Comparison of ENCODE assay signal across 1 cellular context in the genomic region with DNA sequence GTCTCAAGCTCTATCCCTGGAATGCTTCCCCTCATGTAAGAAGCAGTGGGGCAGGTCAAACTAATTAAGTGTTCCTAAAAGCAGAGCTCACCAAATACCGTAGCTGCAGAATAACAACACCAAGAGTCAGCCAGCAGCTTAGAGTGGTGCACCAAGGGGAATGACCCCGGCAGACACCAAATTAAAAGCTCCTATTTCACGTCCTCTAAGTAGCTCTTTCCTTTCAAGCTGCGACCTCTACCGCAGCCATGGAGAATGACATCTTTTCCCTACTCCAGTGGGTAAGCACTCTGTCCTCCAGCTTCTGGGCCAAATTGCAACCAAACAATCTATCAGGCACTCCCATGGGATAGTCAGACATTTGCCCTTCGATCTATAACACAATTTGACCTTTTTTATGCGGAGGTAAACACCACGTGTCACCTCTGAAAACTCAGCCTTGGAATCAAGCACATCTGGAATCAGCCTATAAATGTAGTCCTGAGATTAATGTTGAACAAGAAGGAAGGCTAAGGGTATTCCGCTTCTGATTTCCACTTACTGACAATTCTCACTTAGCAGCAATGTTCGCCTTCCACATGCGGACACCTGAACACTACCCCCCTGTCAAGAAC.
TF ChIP-seq lines count a peak whose summit lies in the region.

No MANE protein-coding gene starts in this region.

TF ChIP-seq in HepG2, 621 proteins besides CTCF, POLR2A, EP300 and RAD21 (continued from another document):
- TF ChIP-seq, protein P1, sequence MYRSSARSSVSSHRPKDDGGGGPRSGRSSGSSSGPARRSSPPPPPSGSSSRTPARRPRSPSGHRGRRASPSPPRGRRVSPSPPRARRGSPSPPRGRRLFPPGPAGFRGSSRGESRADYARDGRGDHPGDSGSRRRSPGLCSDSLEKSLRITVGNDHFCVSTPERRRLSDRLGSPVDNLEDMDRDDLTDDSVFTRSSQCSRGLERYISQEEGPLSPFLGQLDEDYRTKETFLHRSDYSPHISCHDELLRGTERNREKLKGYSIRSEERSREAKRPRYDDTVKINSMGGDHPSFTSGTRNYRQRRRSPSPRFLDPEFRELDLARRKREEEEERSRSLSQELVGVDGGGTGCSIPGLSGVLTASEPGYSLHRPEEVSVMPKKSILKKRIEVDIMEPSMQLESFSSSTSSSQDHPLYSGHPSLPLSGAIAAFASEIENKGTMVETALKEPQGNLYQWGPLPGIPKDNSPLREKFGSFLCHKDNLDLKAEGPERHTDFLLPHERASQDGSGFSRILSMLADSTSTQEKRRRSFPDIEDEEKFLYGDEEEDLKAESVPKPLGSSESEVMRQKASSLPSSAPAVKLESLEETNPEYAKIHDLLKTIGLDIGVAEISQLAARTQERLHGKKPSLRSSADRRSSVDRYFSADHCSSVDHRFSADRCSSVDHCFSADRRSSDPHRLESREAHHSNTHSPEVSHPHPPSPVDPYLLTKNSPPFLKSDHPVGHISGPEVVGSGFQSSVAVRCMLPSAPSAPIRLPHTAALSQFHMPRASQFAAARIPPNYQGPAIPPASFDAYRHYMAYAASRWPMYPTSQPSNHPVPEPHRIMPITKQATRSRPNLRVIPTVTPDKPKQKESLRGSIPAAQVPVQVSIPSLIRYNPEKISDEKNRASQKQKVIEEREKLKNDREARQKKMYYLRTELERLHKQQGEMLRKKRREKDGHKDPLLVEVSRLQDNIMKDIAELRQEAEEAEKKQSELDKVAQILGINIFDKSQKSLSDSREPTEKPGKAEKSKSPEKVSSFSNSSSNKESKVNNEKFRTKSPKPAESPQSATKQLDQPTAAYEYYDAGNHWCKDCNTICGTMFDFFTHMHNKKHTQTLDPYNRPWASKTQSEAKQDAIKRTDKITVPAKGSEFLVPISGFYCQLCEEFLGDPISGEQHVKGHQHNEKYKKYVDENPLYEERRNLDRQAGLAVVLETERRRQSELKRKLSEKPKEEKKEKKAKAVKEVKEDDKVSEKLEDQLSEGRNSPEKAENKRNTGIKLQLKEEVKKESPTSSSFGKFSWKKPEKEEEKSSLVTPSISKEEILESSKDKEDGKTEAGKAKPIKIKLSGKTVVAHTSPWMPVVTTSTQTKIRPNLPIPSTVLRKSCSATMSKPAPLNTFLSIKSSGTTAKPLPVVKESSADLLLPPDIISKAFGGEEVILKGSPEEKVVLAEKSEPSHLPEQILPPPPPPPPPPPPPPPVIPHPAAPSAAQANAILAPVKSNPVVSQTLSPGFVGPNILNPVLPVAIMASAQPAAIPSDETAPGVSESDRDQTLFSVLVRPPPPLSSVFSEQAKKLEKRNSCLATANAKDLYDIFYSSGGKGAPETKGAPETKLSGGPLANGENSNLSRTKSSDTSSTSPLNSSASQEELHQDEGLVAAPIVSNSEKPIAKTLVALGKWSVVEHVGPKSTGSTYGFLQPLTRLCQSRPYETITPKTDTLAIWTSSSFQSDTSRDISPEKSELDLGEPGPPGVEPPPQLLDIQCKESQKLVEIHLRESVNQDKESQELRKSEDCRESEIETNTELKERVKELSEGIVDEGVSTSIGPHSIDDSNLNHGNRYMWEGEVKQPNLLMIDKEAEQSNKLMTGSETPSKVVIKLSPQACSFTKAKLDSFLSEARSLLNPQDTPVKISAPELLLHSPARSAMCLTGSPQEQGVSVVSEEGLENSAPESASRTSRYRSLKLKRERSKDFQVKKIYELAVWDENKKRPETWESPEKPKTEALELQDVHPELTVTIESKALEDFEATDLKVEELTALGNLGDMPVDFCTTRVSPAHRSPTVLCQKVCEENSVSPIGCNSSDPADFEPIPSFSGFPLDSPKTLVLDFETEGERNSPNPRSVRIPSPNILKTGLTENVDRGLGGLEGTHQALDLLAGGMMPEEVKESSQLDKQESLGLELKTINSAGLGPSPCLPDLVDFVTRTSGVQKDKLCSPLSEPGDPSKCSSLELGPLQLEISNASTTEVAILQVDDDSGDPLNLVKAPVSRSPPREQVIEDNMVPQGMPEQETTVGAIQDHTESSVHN (CRISPR knock-in tag; IDR thresholded peaks at IDR 0.05) = no peak
- TF ChIP-seq ISL2 (CRISPR knock-in tag; IDR thresholded peaks at IDR 0.05) (0 out of 2 replicates have a peak, but pooled peaks have one; percentile 39), ATRX (CRISPR knock-in tag; IDR thresholded peaks at IDR 0.05; ENCODE audit: borderline replicate concordance) (no peak), NFE2 (CRISPR knock-in tag; IDR thresholded peaks at IDR 0.05) (no peak), PCBP2 (optimal IDR thresholded peaks at IDR 0.05; ENCODE audit: low read depth, low read length, poor library complexity, severe bottlenecking) (no peak), ADNP (CRISPR knock-in tag; IDR thresholded peaks at IDR 0.05) (0 out of 2 replicates have a peak, but pooled peaks have one; percentile 22), CBX1 (IDR thresholded peaks at IDR 0.05; ENCODE audit: low read depth) (no peak), ZKSCAN5 (CRISPR knock-in tag; IDR thresholded peaks at IDR 0.05) (no peak), FOXK1 (CRISPR knock-in tag; IDR thresholded peaks at IDR 0.05; ENCODE audit: borderline replicate concordance, low read depth) (0 out of 2 replicates have a peak, but pooled peaks have one; percentile 12), ZNF543 (CRISPR knock-in tag; IDR thresholded peaks at IDR 0.05) (no peak), NR2F6 (IDR thresholded peaks at IDR 0.05) (0 out of 2 replicates have a peak, but pooled peaks have one; percentile 20), NR2F6 (CRISPR knock-in tag; IDR thresholded peaks at IDR 0.05) (peak; percentile 30; the same call in 1 of the 2 replicates), SMARCE1 (IDR thresholded peaks at IDR 0.05; ENCODE audit: borderline replicate concordance) (no peak), HNRNPLL (IDR thresholded peaks at IDR 0.05; ENCODE audit: low read depth, low read length, poor library complexity, severe bottlenecking) (no peak), POLR2AphosphoS2 (IDR thresholded peaks at IDR 0.05; ENCODE audit: low read depth, low read length) (no peak), ZNF747 (CRISPR knock-in tag; IDR thresholded peaks at IDR 0.05; ENCODE audit: borderline replicate concordance) (0 out of 2 replicates have a peak, but pooled peaks have one; percentile 30), FOXP1 (IDR thresholded peaks at IDR 0.05) (no peak), FOXP1 (CRISPR knock-in tag; IDR thresholded peaks at IDR 0.05) (no peak), SMAD3 (CRISPR knock-in tag; IDR thresholded peaks at IDR 0.05) (0 out of 2 replicates have a peak, but pooled peaks have one; percentile 48), ZNF124 (CRISPR knock-in tag; IDR thresholded peaks at IDR 0.05) (peak; percentile 22; the same call in 1 of the 2 replicates), ZNF607 (CRISPR knock-in tag; IDR thresholded peaks at IDR 0.05; ENCODE audit: borderline replicate concordance) (0 out of 2 replicates have a peak, but pooled peaks have one; percentile 33), ZNF530 (CRISPR knock-in tag; IDR thresholded peaks at IDR 0.05; ENCODE audit: low read depth) (no peak), ARNT2 (CRISPR knock-in tag; IDR thresholded peaks at IDR 0.05; ENCODE audit: low read depth) (no peak), POLR2AphosphoS5 (IDR thresholded peaks at IDR 0.05; ENCODE audit: low read depth, low read length) (no peak), CCAR2 (optimal IDR thresholded peaks at IDR 0.05; ENCODE audit: low read depth, low read length) (no peak), ZNF564 (CRISPR knock-in tag; IDR thresholded peaks at IDR 0.05) (no peak)
- TF ChIP-seq, protein P2, sequence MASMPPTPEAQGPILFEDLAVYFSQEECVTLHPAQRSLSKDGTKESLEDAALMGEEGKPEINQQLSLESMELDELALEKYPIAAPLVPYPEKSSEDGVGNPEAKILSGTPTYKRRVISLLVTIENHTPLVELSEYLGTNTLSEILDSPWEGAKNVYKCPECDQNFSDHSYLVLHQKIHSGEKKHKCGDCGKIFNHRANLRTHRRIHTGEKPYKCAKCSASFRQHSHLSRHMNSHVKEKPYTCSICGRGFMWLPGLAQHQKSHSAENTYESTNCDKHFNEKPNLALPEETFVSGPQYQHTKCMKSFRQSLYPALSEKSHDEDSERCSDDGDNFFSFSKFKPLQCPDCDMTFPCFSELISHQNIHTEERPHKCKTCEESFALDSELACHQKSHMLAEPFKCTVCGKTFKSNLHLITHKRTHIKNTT (CRISPR knock-in tag; IDR thresholded peaks at IDR 0.05) = no peak
- TF ChIP-seq, protein P3, sequence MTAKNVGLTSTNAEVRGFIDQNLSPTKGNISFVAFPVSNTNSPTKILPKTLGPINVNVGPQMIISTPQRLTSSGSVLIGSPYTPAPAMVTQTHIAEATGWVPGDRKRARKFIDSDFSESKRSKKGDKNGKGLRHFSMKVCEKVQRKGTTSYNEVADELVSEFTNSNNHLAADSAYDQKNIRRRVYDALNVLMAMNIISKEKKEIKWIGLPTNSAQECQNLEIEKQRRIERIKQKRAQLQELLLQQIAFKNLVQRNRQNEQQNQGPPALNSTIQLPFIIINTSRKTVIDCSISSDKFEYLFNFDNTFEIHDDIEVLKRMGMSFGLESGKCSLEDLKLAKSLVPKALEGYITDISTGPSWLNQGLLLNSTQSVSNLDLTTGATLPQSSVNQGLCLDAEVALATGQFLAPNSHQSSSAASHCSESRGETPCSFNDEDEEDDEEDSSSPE (CRISPR knock-in tag; IDR thresholded peaks at IDR 0.05) = no peak
- TF ChIP-seq, protein P4, sequence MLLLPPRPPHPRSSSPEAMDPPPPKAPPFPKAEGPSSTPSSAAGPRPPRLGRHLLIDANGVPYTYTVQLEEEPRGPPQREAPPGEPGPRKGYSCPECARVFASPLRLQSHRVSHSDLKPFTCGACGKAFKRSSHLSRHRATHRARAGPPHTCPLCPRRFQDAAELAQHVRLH (CRISPR knock-in tag; IDR thresholded peaks at IDR 0.05; ENCODE audit: borderline replicate concordance, low read depth) = peak; percentile 36; the same call in 1 of the 2 replicates
